ENCODE assay signal across 38 cellular contexts in the genomic region with DNA sequence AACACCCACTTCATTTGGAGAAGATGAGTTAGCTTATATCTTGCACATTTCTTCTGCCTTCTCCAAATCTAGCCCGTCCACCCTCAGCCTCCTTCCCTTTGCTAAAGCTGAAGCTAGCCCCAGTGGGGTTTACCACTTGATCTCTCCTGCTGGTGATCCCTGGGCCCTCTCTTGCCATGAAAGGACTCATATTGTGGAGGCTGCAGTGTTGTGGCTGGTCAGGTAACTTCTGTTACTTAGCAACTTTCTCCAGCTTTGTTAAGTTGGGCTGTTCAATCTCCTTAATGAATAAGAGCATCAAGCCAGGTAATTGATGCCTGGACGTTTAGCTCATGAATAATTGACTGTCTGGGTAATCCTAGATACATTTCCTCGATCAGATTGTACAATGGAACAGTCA. TPM values are rescaled to one million over a fixed set of nuclear protein-coding genes. Genes with fewer than 3 reads are reported as not detected.
"Had no signal": no experiment of that assay in that cellular context is flagged by ENCODE, and none has a peak within 500 bp of the region (broad histone marks: within the 10 kb centered on the region; RNA-seq: fewer than 3 reads in every experiment).

No MANE protein-coding gene starts in this region.

- H3K27me3 ChIP-seq: ascending aorta had no signal

- H3K4me3 Mint-ChIP-seq: activated CD4-positive, alpha-beta memory T cell treated with anti-CD3 and anti-CD28 coated beads, Interleukin-2, amount 10 ng/mL, durations not matched to agents 7 days and 5 days; activated CD4-positive, alpha-beta T cell treated with anti-CD3 and anti-CD28 coated beads for 36 hours; activated CD4-positive, alpha-beta T cell treated with anti-CD3 and anti-CD28 coated beads, Interleukin-2, amount 10 ng/mL, durations not matched to agents 7 days and 5 days; activated CD8-positive, alpha-beta memory T cell treated with anti-CD3 and anti-CD28 coated beads, Interleukin-2, amount 10 ng/mL, durations not matched to agents 7 days and 5 days; activated CD8-positive, alpha-beta T cell treated with anti-CD3 and anti-CD28 coated beads, Interleukin-2, amount 10 ng/mL, durations not matched to agents 7 days and 5 days; activated naive CD4-positive, alpha-beta T cell treated with anti-CD3 and anti-CD28 coated beads, Interleukin-2, amount 10 ng/mL, durations not matched to agents 7 days and 5 days; activated naive CD4-positive, alpha-beta T cell treated with anti-CD3 and anti-CD28 coated beads, Interleukin-2, amount 50 U/mL, for 24 hours; activated naive CD8-positive, alpha-beta T cell; activated naive CD8-positive, alpha-beta T cell treated with anti-CD3 and anti-CD28 coated beads, Interleukin-2, amount 10 ng/mL, durations not matched to agents 7 days and 5 days; activated naive CD8-positive, alpha-beta T cell treated with anti-CD3 and anti-CD28 coated beads, Interleukin-2, amount 50 U/mL, for 24 hours; activated T-cell treated with anti-CD3 and anti-CD28 coated beads, Interleukin-2, amount 50 U/mL, for 24 hours; brain; central memory CD8-positive, alpha-beta T cell; T-helper 2 cell treated with Interferon-gamma antibody and Interleukin-4, amounts not matched to agents 5 μg/mL and 100 μg/mL, for 36 hours; WTC11 had no signal

- H3K27ac ChIP-seq: ascending aorta, cardiac muscle cell, VCaP had no signal

- ATAC-seq: activated CD4-positive, alpha-beta T cell treated with anti-CD3 and anti-CD28 coated beads for 36 hours; activated CD4-positive, CD25-positive, alpha-beta regulatory T cell treated with anti-CD3 and anti-CD28 coated beads, Interleukin-2, amount 50 U/mL, for 24 hours; activated CD8-positive, alpha-beta memory T cell treated with anti-CD3 and anti-CD28 coated beads, Interleukin-2, amount 10 ng/mL, durations not matched to agents 7 days and 5 days; activated CD8-positive, alpha-beta T cell treated with anti-CD3 and anti-CD28 coated beads, Interleukin-2, amount 10 ng/mL, durations not matched to agents 7 days and 5 days; activated naive CD8-positive, alpha-beta T cell treated with anti-CD3 and anti-CD28 coated beads, Interleukin-2, amount 50 U/mL, for 24 hours; WTC11 had no signal

- H3K9me3 ChIP-seq: ascending aorta had no signal

- H3K4me3 ChIP-seq: ascending aorta, cardiac muscle cell had no signal

- H3K4me1 Mint-ChIP-seq: activated CD4-positive, alpha-beta memory T cell treated with anti-CD3 and anti-CD28 coated beads, Interleukin-2, amount 10 ng/mL, durations not matched to agents 7 days and 5 days; activated CD4-positive, alpha-beta T cell treated with anti-CD3 and anti-CD28 coated beads for 36 hours; activated CD4-positive, alpha-beta T cell treated with anti-CD3 and anti-CD28 coated beads, Interleukin-2, amount 10 ng/mL, durations not matched to agents 7 days and 5 days; activated CD8-positive, alpha-beta memory T cell treated with anti-CD3 and anti-CD28 coated beads, Interleukin-2, amount 10 ng/mL, durations not matched to agents 7 days and 5 days; activated naive CD4-positive, alpha-beta T cell treated with anti-CD3 and anti-CD28 coated beads, Interleukin-2, amount 10 ng/mL, durations not matched to agents 7 days and 5 days; activated naive CD4-positive, alpha-beta T cell treated with anti-CD3 and anti-CD28 coated beads, Interleukin-2, amount 50 U/mL, for 24 hours; activated naive CD8-positive, alpha-beta T cell treated with anti-CD3 and anti-CD28 coated beads, Interleukin-2, amount 10 ng/mL, durations not matched to agents 7 days and 5 days; activated naive CD8-positive, alpha-beta T cell treated with anti-CD3 and anti-CD28 coated beads, Interleukin-2, amount 50 U/mL, for 24 hours; brain; central memory CD8-positive, alpha-beta T cell had no signal

- H3K4me1 ChIP-seq: ascending aorta had no signal

- DNase-seq: activated CD4-positive, alpha-beta memory T cell treated with anti-CD3 and anti-CD28 coated beads, Interleukin-2, amount 10 ng/mL, durations not matched to agents 7 days and 5 days; activated CD4-positive, alpha-beta T cell treated with anti-CD3 and anti-CD28 coated beads for 1 hour; activated CD4-positive, alpha-beta T cell treated with anti-CD3 and anti-CD28 coated beads for 36 hours; activated CD4-positive, alpha-beta T cell treated with anti-CD3 and anti-CD28 coated beads for 48 hours; activated CD4-positive, alpha-beta T cell treated with anti-CD3 and anti-CD28 coated beads, Interleukin-2, amount 10 ng/mL, durations not matched to agents 7 days and 5 days; activated CD4-positive, alpha-beta T cell treated with anti-CD3 and anti-CD28 coated beads, Interleukin-2, amount 50 U/mL, for 48 hours; activated CD4-positive, CD25-positive, alpha-beta regulatory T cell; activated CD8-positive, alpha-beta memory T cell treated with anti-CD3 and anti-CD28 coated beads for 24 hours; activated CD8-positive, alpha-beta memory T cell treated with anti-CD3 and anti-CD28 coated beads, Interleukin-2, amount 10 ng/mL, durations not matched to agents 7 days and 5 days; activated CD8-positive, alpha-beta memory T cell treated with anti-CD3 and anti-CD28 coated beads, Interleukin-2, amount 50 U/mL, for 48 hours; activated CD8-positive, alpha-beta T cell treated with anti-CD3 and anti-CD28 coated beads, Interleukin-2, amount 10 ng/mL, durations not matched to agents 7 days and 5 days; activated effector memory CD4-positive, alpha-beta T cell treated with Interleukin-2 at 50 U/mL for 16 hours; activated gamma-delta T cell; activated naive CD4-positive, alpha-beta T cell treated with anti-CD3 and anti-CD28 coated beads, Interleukin-2, amount 10 ng/mL, durations not matched to agents 7 days and 5 days; activated naive CD4-positive, alpha-beta T cell treated with Interleukin-2 at 50 U/mL for 16 hours; activated naive CD8-positive, alpha-beta T cell treated with anti-CD3 and anti-CD28 coated beads, Interleukin-2, amount 10 ng/mL, durations not matched to agents 7 days and 5 days; activated naive CD8-positive, alpha-beta T cell treated with anti-CD3 and anti-CD28 coated beads, Interleukin-2, amount 50 U/mL, for 24 hours; activated T-cell treated with anti-CD3 and anti-CD28 coated beads, Interleukin-2, amount 50 U/mL, for 24 hours; activated T-cell treated with anti-CD3 and anti-CD28 coated beads, Interleukin-2, amount 50 U/mL, for 48 hours; amygdala; anterior cingulate cortex; caudate nucleus; cerebellar nuclear complex; T-helper 2 cell; T-helper 9 cell had no signal

- H3K36me3 ChIP-seq: ascending aorta, cardiac muscle cell had no signal

- H3K9me3 Mint-ChIP-seq: activated CD4-positive, alpha-beta memory T cell treated with anti-CD3 and anti-CD28 coated beads, Interleukin-2, amount 10 ng/mL, durations not matched to agents 7 days and 5 days; activated CD4-positive, alpha-beta T cell treated with anti-CD3 and anti-CD28 coated beads, Interleukin-2, amount 10 ng/mL, durations not matched to agents 7 days and 5 days; activated naive CD4-positive, alpha-beta T cell treated with anti-CD3 and anti-CD28 coated beads, Interleukin-2, amount 10 ng/mL, durations not matched to agents 7 days and 5 days; activated naive CD4-positive, alpha-beta T cell treated with anti-CD3 and anti-CD28 coated beads, Interleukin-2, amount 50 U/mL, for 24 hours; activated naive CD8-positive, alpha-beta T cell treated with anti-CD3 and anti-CD28 coated beads, Interleukin-2, amount 10 ng/mL, durations not matched to agents 7 days and 5 days; activated naive CD8-positive, alpha-beta T cell treated with anti-CD3 and anti-CD28 coated beads, Interleukin-2, amount 50 U/mL, for 24 hours; activated T-cell treated with anti-CD3 and anti-CD28 coated beads, Interleukin-2, amount 50 U/mL, for 24 hours; activated T-helper 2 cell treated with anti-CD3 and anti-CD28 coated beads, Interferon-gamma antibody, Interleukin-2, Interleukin-4, amounts not matched to agents 10 μg/mL and 5 μg/mL and 100 μg/mL, durations not matched to agents 14 hours and 24 hours and 36 hours; central memory CD8-positive, alpha-beta T cell; T-helper 2 cell treated with Interferon-gamma antibody and Interleukin-4, amounts not matched to agents 5 μg/mL and 100 μg/mL, for 36 hours; WTC11 had no signal

- H3K27ac Mint-ChIP-seq: activated CD4-positive, alpha-beta memory T cell treated with anti-CD3 and anti-CD28 coated beads, Interleukin-2, amount 10 ng/mL, durations not matched to agents 7 days and 5 days; activated CD4-positive, alpha-beta T cell treated with anti-CD3 and anti-CD28 coated beads for 36 hours; activated CD4-positive, alpha-beta T cell treated with anti-CD3 and anti-CD28 coated beads, Interleukin-2, amount 10 ng/mL, durations not matched to agents 7 days and 5 days; activated CD8-positive, alpha-beta memory T cell treated with anti-CD3 and anti-CD28 coated beads, Interleukin-2, amount 10 ng/mL, durations not matched to agents 7 days and 5 days; activated CD8-positive, alpha-beta T cell treated with anti-CD3 and anti-CD28 coated beads, Interleukin-2, amount 10 ng/mL, durations not matched to agents 7 days and 5 days; activated naive CD4-positive, alpha-beta T cell treated with anti-CD3 and anti-CD28 coated beads, Interleukin-2, amount 10 ng/mL, durations not matched to agents 7 days and 5 days; activated naive CD4-positive, alpha-beta T cell treated with anti-CD3 and anti-CD28 coated beads, Interleukin-2, amount 50 U/mL, for 24 hours; activated naive CD8-positive, alpha-beta T cell; activated naive CD8-positive, alpha-beta T cell treated with anti-CD3 and anti-CD28 coated beads, Interleukin-2, amount 10 ng/mL, durations not matched to agents 7 days and 5 days; activated naive CD8-positive, alpha-beta T cell treated with anti-CD3 and anti-CD28 coated beads, Interleukin-2, amount 50 U/mL, for 24 hours; activated T-cell treated with anti-CD3 and anti-CD28 coated beads, Interleukin-2, amount 50 U/mL, for 24 hours; activated T-helper 2 cell treated with anti-CD3 and anti-CD28 coated beads, Interferon-gamma antibody, Interleukin-2, Interleukin-4, amounts not matched to agents 10 μg/mL and 5 μg/mL and 100 μg/mL, durations not matched to agents 14 hours and 24 hours and 36 hours; brain; T-helper 2 cell treated with Interferon-gamma antibody and Interleukin-4, amounts not matched to agents 5 μg/mL and 100 μg/mL, for 36 hours; WTC11 had no signal

- H3K36me3 Mint-ChIP-seq: activated CD8-positive, alpha-beta memory T cell treated with anti-CD3 and anti-CD28 coated beads, Interleukin-2, amount 10 ng/mL, durations not matched to agents 7 days and 5 days; activated naive CD4-positive, alpha-beta T cell treated with anti-CD3 and anti-CD28 coated beads, Interleukin-2, amount 10 ng/mL, durations not matched to agents 7 days and 5 days; activated naive CD4-positive, alpha-beta T cell treated with anti-CD3 and anti-CD28 coated beads, Interleukin-2, amount 50 U/mL, for 24 hours; activated naive CD8-positive, alpha-beta T cell treated with anti-CD3 and anti-CD28 coated beads, Interleukin-2, amount 10 ng/mL, durations not matched to agents 7 days and 5 days; brain; WTC11 had no signal

RNA-seq across cellular contexts. Expression of a gene that starts 11.2 kb away (rescaled TPM):
- total RNA-seq: activated CD4-positive, alpha-beta memory T cell treated with anti-CD3 and anti-CD28 coated beads, Interleukin-2, amount 10 ng/mL, durations not matched to agents 7 days and 5 days; activated CD4-positive, alpha-beta T cell treated with anti-CD3 and anti-CD28 coated beads for 36 hours; ascending aorta; bronchial epithelial cell; chondrocyte; WTC11 had no signal
